Comparison of ENCODE assay signal across 9 cellular contexts in genomic region chr3:197367081-197367780, GRCh38.
DNase-seq lines count a peak whose midpoint lies in the region; ATAC-seq and TF ChIP-seq lines count a peak whose summit lies in the region.
"Had no signal": no experiment of that assay in that cellular context is flagged by ENCODE, and none has a peak within 500 bp of the region (broad histone marks: within the 10 kb centered on the region; RNA-seq: fewer than 3 reads in every experiment).

No MANE protein-coding gene starts in this region.

- H3K27me3 Mint-ChIP-seq in activated naive CD8-positive, alpha-beta T cell treated with anti-CD3 and anti-CD28 coated beads for 36 hours: no peaks in the 10 kb centered on the region
- H3K27me3 Mint-ChIP-seq in activated naive CD8-positive, alpha-beta T cell treated with anti-CD3 and anti-CD28 coated beads, Interleukin-2, amount 50 U/mL, for 24 hours: peaks cover 18% of the 10 kb centered on the region

- no TSS peak for BruUV-seq in Panc1 (replicated peaks; lab: Mats Ljungman, UMichigan)

- WGBS in upper lobe of left lung, 2 donors: 64 to 78% methylated on average over 11 to 12 of the region's 13 CpGs

- H3K36me3 ChIP-seq in Panc1 (ENCODE audit: control insufficient read depth, insufficient read depth, low read length) (no peaks in the 10 kb centered on the region), upper lobe of left lung (no peaks in the 10 kb centered on the region)

- H3K4me3 ChIP-seq in Panc1 (ENCODE audit: low read depth in 2 of 2, low read length in 2 of 2) (no peak overlapping the region), upper lobe of left lung (no peak overlapping the region)

- CTCF ChIA-PET in Panc1 (lab: Charles Lee): no interaction called here

- H3K27me3 ChIP-seq in Panc1 (ENCODE audit: control insufficient read depth, insufficient read depth, low read length) (peaks cover 8% of the 10 kb centered on the region), foreskin keratinocyte (no peaks in the 10 kb centered on the region), upper lobe of left lung (no peaks in the 10 kb centered on the region)

- no peak for ATAC-seq in activated naive CD8-positive, alpha-beta T cell treated with anti-CD3 and anti-CD28 coated beads, Interleukin-2, amount 50 U/mL, for 24 hours
- ATAC-seq in Panc1: peak; percentile 77; the same call in 1 of the 2 replicates
- peak; percentile 83 for ATAC-seq in foreskin keratinocyte
- ATAC-seq in upper lobe of left lung (ENCODE audit: low FRiP score in 2 of 2): peak; percentile 42 to 89
- ATAC-seq in GM19023 (IDR thresholded peaks at IDR 0.05; ENCODE audit: unreplicated experiment): no peak

- H3K36me3 Mint-ChIP-seq in activated naive CD8-positive, alpha-beta T cell treated with anti-CD3 and anti-CD28 coated beads for 36 hours: no peaks in the 10 kb centered on the region
- H3K36me3 Mint-ChIP-seq in activated naive CD8-positive, alpha-beta T cell treated with anti-CD3 and anti-CD28 coated beads, Interleukin-2, amount 50 U/mL, for 24 hours (ENCODE audit: low read depth): no peaks in the 10 kb centered on the region

- TF ChIP-seq CTCF in Panc1 (IDR thresholded peaks at IDR 0.05) (no peak), foreskin keratinocyte (conservative IDR thresholded peaks at IDR 0.05) (peak; percentile 29), upper lobe of left lung (IDR thresholded peaks at IDR 0.05) (no peak)

- peak in 1 of 4 donors; percentile 9 for TF ChIP-seq EP300 in upper lobe of left lung (IDR thresholded peaks at IDR 0.05)

- POLR2A ChIA-PET in Panc1 (lab: Charles Lee): no interaction called here

- intact Hi-C loops in Panc1 (cut with micrococcal nuclease; ENCODE audit: unreplicated experiment): no loop called here

- H3K4me1 ChIP-seq in Panc1 (ENCODE audit: control insufficient read depth, insufficient read depth, low read length): no peaks in the 10 kb centered on the region
- H3K4me1 ChIP-seq in foreskin keratinocyte: peaks cover 42% of the 10 kb centered on the region
- peaks cover 8 to 29% (median 19%) of the 10 kb centered on the region in 4 donors for H3K4me1 ChIP-seq in upper lobe of left lung

- H3K27ac ChIP-seq in Panc1 (ENCODE audit: low read length) (no peak overlapping the region), foreskin keratinocyte (peak overlapping the region; percentile 90), upper lobe of left lung (peak overlapping the region in 2 of 4 donors; percentile 2 to 5)

- DNase-seq in activated naive CD8-positive, alpha-beta T cell treated with anti-CD3 and anti-CD28 coated beads for 36 hours: no peak
- no peak for DNase-seq in activated naive CD8-positive, alpha-beta T cell treated with anti-CD3 and anti-CD28 coated beads, Interleukin-2, amount 50 U/mL, for 24 hours
- no peak for DNase-seq in Panc1 (ENCODE audit: low read depth, low spot score)
- peak; percentile 88 to 90 for DNase-seq in foreskin keratinocyte
- DNase-seq in upper lobe of left lung: peak; percentile 64 to 92
- no peak for DNase-seq in germinal center (ENCODE audit: low spot score)
- no peak for DNase-seq in OCI-M1 (lab: John Stamatoyannopoulos, UW)
- DNase-seq: activated CD4-positive, alpha-beta T cell treated with anti-CD3 and anti-CD28 coated beads, Interleukin-2, amount 10 ng/mL, durations not matched to agents 24 days and 14 days had no signal

- H3K9me3 Mint-ChIP-seq in activated naive CD8-positive, alpha-beta T cell treated with anti-CD3 and anti-CD28 coated beads for 36 hours: peaks cover under 1% of the 10 kb centered on the region
- no peaks in the 10 kb centered on the region for H3K9me3 Mint-ChIP-seq in activated naive CD8-positive, alpha-beta T cell treated with anti-CD3 and anti-CD28 coated beads, Interleukin-2, amount 50 U/mL, for 24 hours
- H3K9me3 Mint-ChIP-seq: activated CD4-positive, alpha-beta T cell treated with anti-CD3 and anti-CD28 coated beads, Interleukin-2, amount 10 ng/mL, durations not matched to agents 24 days and 14 days had no signal

- peak overlapping the region; percentile 17 for H3K27ac Mint-ChIP-seq in activated naive CD8-positive, alpha-beta T cell treated with anti-CD3 and anti-CD28 coated beads for 36 hours
- H3K27ac Mint-ChIP-seq in activated naive CD8-positive, alpha-beta T cell treated with anti-CD3 and anti-CD28 coated beads, Interleukin-2, amount 50 U/mL, for 24 hours: no peak overlapping the region
- H3K27ac Mint-ChIP-seq: activated CD4-positive, alpha-beta T cell treated with anti-CD3 and anti-CD28 coated beads, Interleukin-2, amount 10 ng/mL, durations not matched to agents 24 days and 14 days had no signal

- no peak for TF ChIP-seq POLR2A in upper lobe of left lung (IDR thresholded peaks at IDR 0.05)

- no peak overlapping the region for H3K4me3 Mint-ChIP-seq in activated naive CD8-positive, alpha-beta T cell treated with anti-CD3 and anti-CD28 coated beads for 36 hours
- H3K4me3 Mint-ChIP-seq in activated naive CD8-positive, alpha-beta T cell treated with anti-CD3 and anti-CD28 coated beads, Interleukin-2, amount 50 U/mL, for 24 hours: no peak overlapping the region
- H3K4me3 Mint-ChIP-seq: activated CD4-positive, alpha-beta T cell treated with anti-CD3 and anti-CD28 coated beads, Interleukin-2, amount 10 ng/mL, durations not matched to agents 24 days and 14 days had no signal

- H3K4me1 Mint-ChIP-seq in activated naive CD8-positive, alpha-beta T cell treated with anti-CD3 and anti-CD28 coated beads for 36 hours: no peaks in the 10 kb centered on the region
- no peaks in the 10 kb centered on the region for H3K4me1 Mint-ChIP-seq in activated naive CD8-positive, alpha-beta T cell treated with anti-CD3 and anti-CD28 coated beads, Interleukin-2, amount 50 U/mL, for 24 hours
- H3K4me1 Mint-ChIP-seq: activated CD4-positive, alpha-beta T cell treated with anti-CD3 and anti-CD28 coated beads, Interleukin-2, amount 10 ng/mL, durations not matched to agents 24 days and 14 days had no signal

- no peaks in the 10 kb centered on the region for H3K9me3 ChIP-seq in Panc1 (ENCODE audit: control insufficient read depth, insufficient read depth, low read depth, low read length)
- H3K9me3 ChIP-seq in upper lobe of left lung: no peaks in the 10 kb centered on the region

- in situ Hi-C loops in Panc1 (cut with HindIII; ENCODE audit: low pct_unique_long_range_greater_than_20kb, low sequenced_read_pairs): no loop called here

Comparison
In these comparisons a context has a peak if more than half of its experiments do, and no peak if none do; other contexts are left out.
1. DNase-seq: peak in foreskin keratinocyte (2 of 2) and upper lobe of left lung (2 of 2); none in activated naive CD8-positive, alpha-beta T cell treated with anti-CD3 and anti-CD28 coated beads for 36 hours (single experiment), activated naive CD8-positive, alpha-beta T cell treated with anti-CD3 and anti-CD28 coated beads, Interleukin-2, amount 50 U/mL, for 24 hours (single experiment), Panc1 (single experiment), germinal center (single experiment) and OCI-M1 (single experiment).
2. ATAC-seq: peak in Panc1 (single experiment), foreskin keratinocyte (single experiment) and upper lobe of left lung (2 of 2); none in activated naive CD8-positive, alpha-beta T cell treated with anti-CD3 and anti-CD28 coated beads, Interleukin-2, amount 50 U/mL, for 24 hours (single experiment) and GM19023 (single experiment).